In the genomic region with DNA sequence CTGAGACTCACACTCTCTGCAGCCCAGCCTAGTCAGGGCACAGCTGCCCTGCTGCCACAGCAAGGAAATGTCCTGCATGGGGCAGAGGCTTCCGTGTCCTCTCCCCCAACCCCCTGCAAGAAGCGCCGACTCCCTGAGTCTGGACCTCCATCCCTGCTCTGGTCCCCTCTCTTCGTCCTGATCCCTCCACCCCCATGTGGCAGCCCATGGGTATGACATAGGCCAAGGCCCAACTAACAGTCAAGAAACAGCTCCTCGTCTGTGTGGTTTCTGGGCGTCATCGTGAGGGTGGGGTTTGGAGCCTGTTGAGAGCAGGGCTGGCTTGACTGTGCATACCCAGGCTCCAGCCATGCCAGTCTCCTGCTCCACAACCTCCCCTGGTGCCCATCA, we compare ENCODE assay signal across 8 cellular contexts. TPM values are rescaled to one million over a fixed set of nuclear protein-coding genes. Genes with fewer than 3 reads are reported as not detected.
DNase-seq lines count a peak whose midpoint lies in the region; ATAC-seq and TF ChIP-seq lines count a peak whose summit lies in the region.

No MANE protein-coding gene starts in this region.

- H3K4me3 ChIP-seq in foreskin fibroblast (ENCODE audit: low read depth in 1 of 2, low read length in 2 of 2) = no peak overlapping the region

- ATAC-seq in left lobe of liver = no peak
- ATAC-seq in HG02981 (IDR thresholded peaks at IDR 0.05; ENCODE audit: unreplicated experiment) = no peak

- CTCF ChIA-PET in HEK293T (lab: Yijun Ruan, JAX) = interaction anchor here (1.0 kb wide), 1 partner anchor 8 kb away, joined by 4 read pairs; no protein-coding TSS in a partner anchor

- TF ChIP-seq CTCF in foreskin fibroblast (IDR thresholded peaks at IDR 0.05; ENCODE audit: low read depth, low read length) = peak; percentile 24

- DNase-seq in G401 (ENCODE audit: low spot score) = peak; percentile 12
- DNase-seq in HEK293T (ENCODE audit: extremely low spot score) = peak; percentile 50
- DNase-seq in UCSD-AML1 (lab: John Stamatoyannopoulos, UW; ENCODE audit: unreplicated experiment) = peak; percentile 34
- DNase-seq in foreskin fibroblast = peak in 1 of 2 donors; percentile 31
- no peak for DNase-seq in left lobe of liver (ENCODE audit: low spot score)
- DNase-seq in SHP77 (lab: John Stamatoyannopoulos, UW) = no peak
- DNase-seq in activated CD4-positive, CD25-positive, alpha-beta regulatory T cell treated with anti-CD3 and anti-CD28 coated beads, Interleukin-2, amount 50 U/mL, for 72 hours = no peak

- in situ Hi-C loops in G401 (cut with HindIII; ENCODE audit: low sequenced_read_pairs) = no loop called here

- POLR2A ChIA-PET in HEK293T (lab: Yijun Ruan, JAX) = no interaction called here

TF ChIP-seq in HEK293T, 16 proteins besides CTCF, POLR2A, EP300 and RAD21:
- TF ChIP-seq LEF1 (IDR thresholded peaks at IDR 0.05; ENCODE audit: borderline replicate concordance) = no peak
- TF ChIP-seq SUZ12 (IDR thresholded peaks at IDR 0.05) = no peak
- TF ChIP-seq, protein P1, sequence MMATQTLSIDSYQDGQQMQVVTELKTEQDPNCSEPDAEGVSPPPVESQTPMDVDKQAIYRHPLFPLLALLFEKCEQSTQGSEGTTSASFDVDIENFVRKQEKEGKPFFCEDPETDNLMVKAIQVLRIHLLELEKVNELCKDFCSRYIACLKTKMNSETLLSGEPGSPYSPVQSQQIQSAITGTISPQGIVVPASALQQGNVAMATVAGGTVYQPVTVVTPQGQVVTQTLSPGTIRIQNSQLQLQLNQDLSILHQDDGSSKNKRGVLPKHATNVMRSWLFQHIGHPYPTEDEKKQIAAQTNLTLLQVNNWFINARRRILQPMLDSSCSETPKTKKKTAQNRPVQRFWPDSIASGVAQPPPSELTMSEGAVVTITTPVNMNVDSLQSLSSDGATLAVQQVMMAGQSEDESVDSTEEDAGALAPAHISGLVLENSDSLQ (IDR thresholded peaks at IDR 0.05) = no peak
TF ChIP-seq in HEK293T: peak in this region for 0.

RNA-seq across cellular contexts. Expression of a gene that starts 19.5 kb away (rescaled TPM):
- 0.43 TPM in 1 of 2 replicates, not detected in the other for total RNA-seq in G401 (2014; rRNA removed; shearing (Covaris generic))
- 38.9 TPM for total RNA-seq in left lobe of liver

Comparison
In these comparisons a context has a peak if more than half of its experiments do, and no peak if none do; other contexts are left out.
1. DNase-seq: peak in G401 (single experiment), HEK293T (single experiment) and UCSD-AML1 (single experiment); none in left lobe of liver (single experiment), SHP77 (0 of 2) and activated CD4-positive, CD25-positive, alpha-beta regulatory T cell treated with anti-CD3 and anti-CD28 coated beads, Interleukin-2, amount 50 U/mL, for 72 hours (single experiment).
2. RNA of a gene that starts 19.5 kb away (total RNA-seq): 38.9 TPM in left lobe of liver (single experiment); 0.43 TPM in G401; every median in the first group is over 10 times any median in the second.